8 cellular contexts compared by ENCODE assay signal in genomic region chr1:154179951-154180687, GRCh38. TPM values are rescaled to one million over a fixed set of nuclear protein-coding genes. Genes with fewer than 3 reads are reported as not detected.
A peak's percentile ranks its signal among the peaks of the same experiment; 100 is the strongest.
DNase-seq lines count a peak whose midpoint lies in the region; ATAC-seq and TF ChIP-seq lines count a peak whose summit lies in the region.

No MANE protein-coding gene starts in this region.

- POLR2A ChIA-PET in RWPE1 (lab: Yijun Ruan, JAX; ENCODE audit: low non-redundant PET), result no interaction called here

- CTCF ChIA-PET in RWPE1 (lab: Yijun Ruan, JAX), result interaction anchor here (0.6 kb wide), 1 partner anchor 57 kb away, joined by 3 read pairs; no protein-coding TSS in a partner anchor

- peak overlapping the region; percentile 99 for H3K4me3 Mint-ChIP-seq in activated CD4-positive, alpha-beta T cell treated with anti-CD3 and anti-CD28 coated beads, Interleukin-2, amount 10 ng/mL, durations not matched to agents 24 days and 14 days
- peak overlapping the region; percentile 86 for H3K4me3 Mint-ChIP-seq in stimulated activated memory B cell treated with anti-CD40 and anti-IgM and Interleukin-4, amounts not matched to agents 10 μg/mL and 1 μg/mL and 100 μg/mL, for 72 hours

- intact Hi-C loops in activated CD4-positive, alpha-beta T cell treated with anti-CD3 and anti-CD28 coated beads, Interleukin-2, amount 10 ng/mL, durations not matched to agents 24 days and 14 days (cut with micrococcal nuclease), result loop anchor here (5.0 kb wide), 1 partner anchor 188 kb away; the partner anchor contains the start of gene RPS27

- no peak for DNase-seq in activated CD4-positive, alpha-beta T cell treated with anti-CD3 and anti-CD28 coated beads, Interleukin-2, amount 10 ng/mL, durations not matched to agents 24 days and 14 days
- no peak for DNase-seq in activated CD4-positive, alpha-beta T cell treated with anti-CD3 and anti-CD28 coated beads for 48 hours
- DNase-seq in RWPE1 (ENCODE audit: low spot score) (no peak), fibroblast of mammary gland (ENCODE audit: low read depth) (no peak), DMS53 (lab: John Stamatoyannopoulos, UW) (no peak), DMS153 treated with DMSO at 0.1 percent for 48 hours (lab: John Stamatoyannopoulos, UW; ENCODE audit: unreplicated experiment) (no peak)
- no peak for DNase-seq in activated CD4-positive, CD25-positive, alpha-beta regulatory T cell (lab: John Stamatoyannopoulos, UW)

- H3K36me3 Mint-ChIP-seq in activated CD4-positive, alpha-beta T cell treated with anti-CD3 and anti-CD28 coated beads, Interleukin-2, amount 10 ng/mL, durations not matched to agents 24 days and 14 days (ENCODE audit: low read depth), result peaks cover 57% of the 10 kb centered on the region
- H3K36me3 Mint-ChIP-seq in stimulated activated memory B cell treated with anti-CD40 and anti-IgM and Interleukin-4, amounts not matched to agents 10 μg/mL and 1 μg/mL and 100 μg/mL, for 72 hours, result peaks cover 51% of the 10 kb centered on the region

- peak overlapping the region; percentile 46 for H3K27ac ChIP-seq in RWPE1

- peaks cover 65% of the 10 kb centered on the region for H3K4me1 Mint-ChIP-seq in activated CD4-positive, alpha-beta T cell treated with anti-CD3 and anti-CD28 coated beads, Interleukin-2, amount 10 ng/mL, durations not matched to agents 24 days and 14 days
- H3K4me1 Mint-ChIP-seq in stimulated activated memory B cell treated with anti-CD40 and anti-IgM and Interleukin-4, amounts not matched to agents 10 μg/mL and 1 μg/mL and 100 μg/mL, for 72 hours, result peaks cover 75% of the 10 kb centered on the region

- no peak for TF ChIP-seq CTCF in RWPE1 (conservative IDR thresholded peaks at IDR 0.05; ENCODE audit: low read depth)
- no peak for TF ChIP-seq CTCF in fibroblast of mammary gland (conservative IDR thresholded peaks at IDR 0.05; ENCODE audit: control insufficient read depth, insufficient read depth, low read depth, low read length)

- peak overlapping the region; percentile 23 for H3K4me3 ChIP-seq in fibroblast of mammary gland (ENCODE audit: control insufficient read depth, low read depth, low read length)

- peaks cover 3% of the 10 kb centered on the region for H3K27me3 Mint-ChIP-seq in activated CD4-positive, alpha-beta T cell treated with anti-CD3 and anti-CD28 coated beads, Interleukin-2, amount 10 ng/mL, durations not matched to agents 24 days and 14 days
- no peaks in the 10 kb centered on the region for H3K27me3 Mint-ChIP-seq in stimulated activated memory B cell treated with anti-CD40 and anti-IgM and Interleukin-4, amounts not matched to agents 10 μg/mL and 1 μg/mL and 100 μg/mL, for 72 hours

- H3K27ac Mint-ChIP-seq in activated CD4-positive, alpha-beta T cell treated with anti-CD3 and anti-CD28 coated beads, Interleukin-2, amount 10 ng/mL, durations not matched to agents 24 days and 14 days, result peak overlapping the region; percentile 69
- H3K27ac Mint-ChIP-seq in stimulated activated memory B cell treated with anti-CD40 and anti-IgM and Interleukin-4, amounts not matched to agents 10 μg/mL and 1 μg/mL and 100 μg/mL, for 72 hours, result peak overlapping the region; percentile 92

- no peaks in the 10 kb centered on the region for H3K9me3 Mint-ChIP-seq in activated CD4-positive, alpha-beta T cell treated with anti-CD3 and anti-CD28 coated beads, Interleukin-2, amount 10 ng/mL, durations not matched to agents 24 days and 14 days
- no peaks in the 10 kb centered on the region for H3K9me3 Mint-ChIP-seq in stimulated activated memory B cell treated with anti-CD40 and anti-IgM and Interleukin-4, amounts not matched to agents 10 μg/mL and 1 μg/mL and 100 μg/mL, for 72 hours

- peak; percentile 62 for ATAC-seq in stimulated activated memory B cell treated with anti-CD40 and anti-IgM and Interleukin-4, amounts not matched to agents 10 μg/mL and 1 μg/mL and 100 μg/mL, for 72 hours

RNA-seq across cellular contexts. Expression of gene TPM3, which starts 11.8 kb away (rescaled TPM):
- total RNA-seq in activated CD4-positive, alpha-beta T cell treated with anti-CD3 and anti-CD28 coated beads, Interleukin-2, amount 10 ng/mL, durations not matched to agents 24 days and 14 days, result 633 and 635 TPM in 2 replicates

RNA-seq across cellular contexts. Expression of gene NUP210L, which starts 25.2 kb away (rescaled TPM):
- 0.02 TPM in 1 of 2 replicates, not detected in the other for total RNA-seq in activated CD4-positive, alpha-beta T cell treated with anti-CD3 and anti-CD28 coated beads, Interleukin-2, amount 10 ng/mL, durations not matched to agents 24 days and 14 days

RNA-seq across cellular contexts. Expression of gene CFAP141, which starts 26.0 kb away (rescaled TPM):
- total RNA-seq in activated CD4-positive, alpha-beta T cell treated with anti-CD3 and anti-CD28 coated beads, Interleukin-2, amount 10 ng/mL, durations not matched to agents 24 days and 14 days, result not detected in 2 replicates

RNA-seq across cellular contexts. Expression of gene UBAP2L, which starts 40.6 kb away (rescaled TPM):
- 277 and 281 TPM in 2 replicates for total RNA-seq in activated CD4-positive, alpha-beta T cell treated with anti-CD3 and anti-CD28 coated beads, Interleukin-2, amount 10 ng/mL, durations not matched to agents 24 days and 14 days
